ENCODE assay signal across 25 cellular contexts in the genomic region with DNA sequence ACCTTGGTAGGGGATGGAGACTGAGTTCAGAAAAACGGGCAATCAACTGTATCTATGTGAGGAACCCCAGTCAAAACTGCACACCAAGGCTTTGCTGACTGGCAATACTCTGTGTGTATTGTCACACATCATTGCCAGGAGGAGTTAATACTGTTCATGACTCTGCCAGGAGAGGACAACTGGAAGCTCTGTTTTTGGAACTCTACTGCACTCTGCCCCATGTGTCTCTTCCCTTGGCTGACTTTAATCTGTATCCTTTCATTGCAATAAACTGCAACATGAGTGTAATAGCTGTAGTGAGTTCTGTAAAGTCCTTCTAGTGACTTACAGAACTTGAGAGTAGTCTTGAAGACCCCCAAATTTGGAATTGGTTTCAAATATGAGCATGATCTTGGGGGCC.
"Had no signal": no experiment of that assay in that cellular context is flagged by ENCODE, and none has a peak within 500 bp of the region (broad histone marks: within the 10 kb centered on the region; RNA-seq: fewer than 3 reads in every experiment).

No MANE protein-coding gene starts in this region.

- H3K4me1 ChIP-seq: ascending aorta, breast epithelium, colonic mucosa, esophagus squamous epithelium, gastroesophageal sphincter, heart right ventricle had no signal

- ATAC-seq: activated CD4-positive, alpha-beta T cell treated with anti-CD3 and anti-CD28 coated beads for 36 hours; activated naive CD4-positive, alpha-beta T cell treated with anti-CD3 and anti-CD28 coated beads, Interleukin-2, amount 50 U/mL, for 72 hours; activated T-cell treated with anti-CD3 and anti-CD28 coated beads, Interleukin-2, amount 50 U/mL, for 72 hours; gastroesophageal sphincter; heart right ventricle had no signal

- H3K27ac ChIP-seq: ascending aorta, breast epithelium, cardiac muscle cell, colonic mucosa, esophagus squamous epithelium, gastroesophageal sphincter, heart right ventricle had no signal

- H3K4me1 Mint-ChIP-seq: activated CD4-positive, alpha-beta T cell treated with anti-CD3 and anti-CD28 coated beads for 36 hours; activated CD4-positive, alpha-beta T cell treated with anti-CD3 and anti-CD28 coated beads, Interleukin-2, amount 10 ng/mL, durations not matched to agents 24 days and 14 days; activated naive CD4-positive, alpha-beta T cell treated with anti-CD3 and anti-CD28 coated beads, Interleukin-2, amount 10 ng/mL, durations not matched to agents 7 days and 5 days; activated naive CD8-positive, alpha-beta T cell treated with anti-CD3 and anti-CD28 coated beads, Interleukin-2, amount 10 ng/mL, durations not matched to agents 7 days and 5 days had no signal

- H3K36me3 ChIP-seq: colonic mucosa had no signal

- H3K9me3 ChIP-seq: ascending aorta, breast epithelium, colonic mucosa, esophagus squamous epithelium, gastroesophageal sphincter, heart right ventricle had no signal

- H3K9me3 Mint-ChIP-seq: activated CD4-positive, alpha-beta memory T cell treated with anti-CD3 and anti-CD28 coated beads for 36 hours; activated CD4-positive, alpha-beta T cell treated with anti-CD3 and anti-CD28 coated beads, Interleukin-2, amount 10 ng/mL, durations not matched to agents 24 days and 14 days; activated naive CD4-positive, alpha-beta T cell treated with anti-CD3 and anti-CD28 coated beads, Interleukin-2, amount 10 ng/mL, durations not matched to agents 7 days and 5 days; activated naive CD4-positive, alpha-beta T cell treated with anti-CD3 and anti-CD28 coated beads, Interleukin-2, amount 50 U/mL, for 72 hours; activated naive CD8-positive, alpha-beta T cell treated with anti-CD3 and anti-CD28 coated beads, Interleukin-2, amount 10 ng/mL, durations not matched to agents 7 days and 5 days; activated T-cell treated with anti-CD3 and anti-CD28 coated beads, Interleukin-2, amount 50 U/mL, for 72 hours; brain had no signal

- H3K4me3 ChIP-seq: ascending aorta, breast epithelium, cardiac muscle cell, colonic mucosa, esophagus squamous epithelium, gastroesophageal sphincter, heart right ventricle had no signal

- H3K36me3 Mint-ChIP-seq: activated naive CD4-positive, alpha-beta T cell treated with anti-CD3 and anti-CD28 coated beads, Interleukin-2, amount 50 U/mL, for 72 hours had no signal

- DNase-seq: activated CD4-positive, alpha-beta memory T cell treated with anti-CD3 and anti-CD28 coated beads for 36 hours; activated CD4-positive, alpha-beta T cell treated with anti-CD3 and anti-CD28 coated beads for 36 hours; activated CD4-positive, CD25-positive, alpha-beta regulatory T cell; activated CD4-positive, CD25-positive, alpha-beta regulatory T cell treated with anti-CD3 and anti-CD28 coated beads, Interleukin-2, amount 50 U/mL, for 72 hours; activated CD8-positive, alpha-beta memory T cell treated with anti-CD3 and anti-CD28 coated beads for 24 hours; activated gamma-delta T cell; activated naive CD4-positive, alpha-beta T cell; activated naive CD4-positive, alpha-beta T cell treated with anti-CD3 and anti-CD28 coated beads, Interleukin-2, amount 10 ng/mL, durations not matched to agents 7 days and 5 days; activated naive CD8-positive, alpha-beta T cell treated with anti-CD3 and anti-CD28 coated beads, Interleukin-2, amount 10 ng/mL, durations not matched to agents 7 days and 5 days; activated T-cell treated with anti-CD3 and anti-CD28 coated beads, Interleukin-2, amount 50 U/mL, for 72 hours; central memory CD4-positive, alpha-beta T cell; cerebellar nuclear complex; colonic mucosa; effector CD8-positive, alpha-beta T cell; esophagus squamous epithelium; foreskin melanocyte; heart right ventricle; T-helper 2 cell had no signal

- H3K4me3 Mint-ChIP-seq: activated CD4-positive, alpha-beta memory T cell treated with anti-CD3 and anti-CD28 coated beads for 36 hours; activated CD4-positive, alpha-beta T cell treated with anti-CD3 and anti-CD28 coated beads for 36 hours; activated CD4-positive, alpha-beta T cell treated with anti-CD3 and anti-CD28 coated beads, Interleukin-2, amount 10 ng/mL, durations not matched to agents 24 days and 14 days; activated naive CD4-positive, alpha-beta T cell treated with anti-CD3 and anti-CD28 coated beads, Interleukin-2, amount 10 ng/mL, durations not matched to agents 7 days and 5 days; activated naive CD8-positive, alpha-beta T cell treated with anti-CD3 and anti-CD28 coated beads, Interleukin-2, amount 10 ng/mL, durations not matched to agents 7 days and 5 days; activated T-cell treated with anti-CD3 and anti-CD28 coated beads, Interleukin-2, amount 50 U/mL, for 72 hours; brain had no signal

- H3K27me3 ChIP-seq: ascending aorta, breast epithelium, cardiac muscle cell, colonic mucosa, esophagus squamous epithelium, gastroesophageal sphincter, heart right ventricle had no signal

- H3K27ac Mint-ChIP-seq: activated CD4-positive, alpha-beta memory T cell treated with anti-CD3 and anti-CD28 coated beads for 36 hours; activated CD4-positive, alpha-beta T cell treated with anti-CD3 and anti-CD28 coated beads for 36 hours; activated CD4-positive, alpha-beta T cell treated with anti-CD3 and anti-CD28 coated beads, Interleukin-2, amount 10 ng/mL, durations not matched to agents 24 days and 14 days; activated naive CD4-positive, alpha-beta T cell treated with anti-CD3 and anti-CD28 coated beads, Interleukin-2, amount 10 ng/mL, durations not matched to agents 7 days and 5 days; activated naive CD4-positive, alpha-beta T cell treated with anti-CD3 and anti-CD28 coated beads, Interleukin-2, amount 50 U/mL, for 72 hours; activated naive CD8-positive, alpha-beta T cell treated with anti-CD3 and anti-CD28 coated beads, Interleukin-2, amount 10 ng/mL, durations not matched to agents 7 days and 5 days; activated T-cell treated with anti-CD3 and anti-CD28 coated beads, Interleukin-2, amount 50 U/mL, for 72 hours; brain had no signal

- H3K27me3 Mint-ChIP-seq: activated CD4-positive, alpha-beta memory T cell treated with anti-CD3 and anti-CD28 coated beads for 36 hours; activated CD4-positive, alpha-beta T cell treated with anti-CD3 and anti-CD28 coated beads for 36 hours; activated CD4-positive, alpha-beta T cell treated with anti-CD3 and anti-CD28 coated beads, Interleukin-2, amount 10 ng/mL, durations not matched to agents 24 days and 14 days; activated naive CD4-positive, alpha-beta T cell treated with anti-CD3 and anti-CD28 coated beads, Interleukin-2, amount 10 ng/mL, durations not matched to agents 7 days and 5 days; activated naive CD8-positive, alpha-beta T cell treated with anti-CD3 and anti-CD28 coated beads, Interleukin-2, amount 10 ng/mL, durations not matched to agents 7 days and 5 days; brain had no signal
